7 cellular contexts compared by ENCODE assay signal in genomic region chr21:36099695-36100211, GRCh38. TPM values are rescaled to one million over a fixed set of nuclear protein-coding genes. Genes with fewer than 3 reads are reported as not detected.
DNase-seq lines count a peak whose midpoint lies in the region; ATAC-seq and TF ChIP-seq lines count a peak whose summit lies in the region.
"Not testable (repeated sequence)": the region's sequence is repeated elsewhere in the genome, so short reads cannot be mapped to it uniquely, and the experiment has no call there.
"Had no signal": no experiment of that assay in that cellular context is flagged by ENCODE, and none has a peak within 500 bp of the region (broad histone marks: within the 10 kb centered on the region; RNA-seq: fewer than 3 reads in every experiment).

No MANE protein-coding gene starts in this region.

- POLR2A ChIA-PET in WTC11 (lab: Charles Lee): not testable (repeated sequence)

- H3K4me1 ChIP-seq in GM23338 (ENCODE audit: insufficient read depth) (peaks cover 59% of the 10 kb centered on the region), HUES6 (ENCODE audit: control insufficient read depth, insufficient read depth, low read length) (peaks cover 35% of the 10 kb centered on the region)
- H3K4me1 ChIP-seq in mesendoderm (ENCODE audit: control insufficient read depth, low read depth, low read length): not testable (repeated sequence)

- not testable (repeated sequence) for H2BK120ac ChIP-seq in mesendoderm (ENCODE audit: low read depth, low read length)

- not testable (repeated sequence) for H3K36me3 ChIP-seq in GM23338 (ENCODE audit: insufficient read depth); HUES6 (ENCODE audit: control insufficient read depth, insufficient read depth, low read length); mesendoderm (ENCODE audit: control insufficient read depth, insufficient read depth, low read length)

- DNase-seq in GM23338 (ENCODE audit: low spot score) (peak; percentile 87), NCI-H82 (lab: John Stamatoyannopoulos, UW) (peak; percentile 54), iPS DF 19.7 (ENCODE audit: low read depth, low spot score) (peak; percentile 77), mesendoderm (peak; percentile 69)
- DNase-seq in WTC11 (ENCODE audit: low spot score): not testable (repeated sequence)

- not testable (repeated sequence) for H3K56ac ChIP-seq in mesendoderm (ENCODE audit: low read length)

- peaks cover 72% of the 10 kb centered on the region for H3K4me1 Mint-ChIP-seq in GM23338
- peaks cover 86% of the 10 kb centered on the region for H3K4me1 Mint-ChIP-seq in WTC11

- not testable (repeated sequence) for H2BK15ac ChIP-seq in mesendoderm (replicated peaks; ENCODE audit: low read depth)

- H3K9me3 ChIP-seq in HUES6 (ENCODE audit: control insufficient read depth, insufficient read depth, low read depth, low read length): peaks cover 31% of the 10 kb centered on the region; the same call in 1 of the 2 replicates

- H4K5ac ChIP-seq in mesendoderm (ENCODE audit: low read length): not testable (repeated sequence)

- not testable (repeated sequence) for ATAC-seq in GM23338, WTC11

- not testable (repeated sequence) for H3K9me2 ChIP-seq in GM23338 (ENCODE audit: insufficient read depth)

- not testable (repeated sequence) for TF ChIP-seq CTCF in GM23338 (conservative IDR thresholded peaks at IDR 0.05; ENCODE audit: low read depth in 2 of 2); WTC11 (IDR thresholded peaks at IDR 0.05)

- H3K9ac ChIP-seq in HUES6 (ENCODE audit: low read length); mesendoderm (ENCODE audit: low read length): not testable (repeated sequence)

- not testable (repeated sequence) for H2BK5ac ChIP-seq in mesendoderm (ENCODE audit: low read length)

- not testable (repeated sequence) for H2AK5ac ChIP-seq in mesendoderm (ENCODE audit: low read length)

- no CpG with 5 or more reads among the region's 13 CpGs for WGBS in mesendoderm (ENCODE audit: extremely low coverage, insufficient coverage, low lambda C conversion rate)

- H3K27me3 Mint-ChIP-seq in GM23338 (ENCODE audit: insufficient read depth, low read depth, poor library complexity); WTC11 (ENCODE audit: low read depth): not testable (repeated sequence)

- CTCF ChIA-PET in WTC11 (lab: Charles Lee): interaction anchor here (1.1 to 1.4 kb wide), 2 partner anchors 14 to 38 kb away, joined by 3 to 8 read pairs; no protein-coding TSS in a partner anchor

- H3K36me3 Mint-ChIP-seq in GM23338 (ENCODE audit: low read depth) (peaks cover 49% of the 10 kb centered on the region), WTC11 (peaks cover 31% of the 10 kb centered on the region)

- H2AFZ ChIP-seq in GM23338: not testable (repeated sequence)

- not testable (repeated sequence) for H3K4me3 ChIP-seq in GM23338; HUES6 (ENCODE audit: low read depth, low read length); mesendoderm (ENCODE audit: low read length)

- H3K27ac Mint-ChIP-seq in GM23338 (peak overlapping the region; percentile 97), WTC11 (peak overlapping the region; percentile 95)

- not testable (repeated sequence) for H4K20me1 ChIP-seq in GM23338 (replicated peaks; ENCODE audit: insufficient read depth)

- H3K27me3 ChIP-seq in GM23338 (ENCODE audit: insufficient read depth); HUES6 (ENCODE audit: control insufficient read depth, insufficient read depth, low read length); mesendoderm (ENCODE audit: insufficient read depth, low read length, poor library complexity): not testable (repeated sequence)

- H3K4me2 ChIP-seq in GM23338: peak overlapping the region; percentile 42
- H3K4me2 ChIP-seq in mesendoderm (ENCODE audit: low read length): not testable (repeated sequence)

- peak overlapping the region; percentile 55 for H3K4ac ChIP-seq in mesendoderm (ENCODE audit: low read depth, low read length)

- H3K9me3 Mint-ChIP-seq in GM23338 (peaks cover 44% of the 10 kb centered on the region), WTC11 (peaks cover 31% of the 10 kb centered on the region)

- not testable (repeated sequence) for H3K23ac ChIP-seq in mesendoderm (ENCODE audit: low read length)

- H3K18ac ChIP-seq in mesendoderm (ENCODE audit: low read length): not testable (repeated sequence)

- H3K27ac ChIP-seq in GM23338 (ENCODE audit: low read depth): peak overlapping the region; percentile 98
- peak overlapping the region; percentile 93 for H3K27ac ChIP-seq in HUES6 (ENCODE audit: low read depth, low read length)
- H3K27ac ChIP-seq in mesendoderm (ENCODE audit: low read depth, low read length): peak overlapping the region; percentile 44

- H4K8ac ChIP-seq in mesendoderm (ENCODE audit: low read depth, low read length): not testable (repeated sequence)

- H3F3A ChIP-seq in GM23338 (replicated peaks; ENCODE audit: low read depth): not testable (repeated sequence)

- not testable (repeated sequence) for H3K79me2 ChIP-seq in GM23338 (replicated peaks; ENCODE audit: insufficient read depth); mesendoderm (ENCODE audit: control insufficient read depth, insufficient read depth, low read length)

- H3K79me1 ChIP-seq in mesendoderm (ENCODE audit: low read length): not testable (repeated sequence)

- peak overlapping the region; percentile 42 for H3K4me3 Mint-ChIP-seq in GM23338
- peak overlapping the region; percentile 54 for H3K4me3 Mint-ChIP-seq in WTC11

TF ChIP-seq in GM23338, 12 proteins besides CTCF, POLR2A, EP300 and RAD21:
- peak; percentile 42 for TF ChIP-seq NANOG (IDR thresholded peaks at IDR 0.05; ENCODE audit: borderline replicate concordance)

RNA-seq across cellular contexts. Expression of gene CBR1, which starts 29.9 kb away (rescaled TPM):
- 487 and 499 TPM in 2 replicates for total RNA-seq in GM23338 (2014; rRNA removed; shearing (Covaris generic))
- polyA plus RNA-seq in GM23338 (2016; fragmentation: Nextera tagmentation; extraction: Ambion mirVana): 273 and 285 TPM in 2 replicates
- 167 to 172 TPM (median 170 TPM) in 3 replicates for total RNA-seq in WTC11 (2021)
- polyA plus RNA-seq in mesendoderm (2013, experiment 1 of 2): 22.3 TPM
- polyA plus RNA-seq in mesendoderm (2013, experiment 2 of 2): 22.2 TPM

RNA-seq across cellular contexts. Expression of gene CBR3, which starts 35.1 kb away (rescaled TPM):
- 4.0 and 4.6 TPM in 2 replicates for total RNA-seq in GM23338 (2014; rRNA removed; shearing (Covaris generic))
- polyA plus RNA-seq in GM23338 (2016; fragmentation: Nextera tagmentation; extraction: Ambion mirVana): 8.2 and 8.7 TPM in 2 replicates
- total RNA-seq in WTC11 (2021): 4.2 to 12.9 TPM (median 5.2 TPM) in 3 replicates
- polyA plus RNA-seq in mesendoderm (2013, experiment 1 of 2): 5.7 TPM
- 6.2 TPM for polyA plus RNA-seq in mesendoderm (2013, experiment 2 of 2)
- total RNA-seq: Caco-2 had no signal

RNA-seq across cellular contexts. Expression of gene SETD4, which starts 39.4 kb away (rescaled TPM):
- total RNA-seq in GM23338 (2014; rRNA removed; shearing (Covaris generic)): 33.8 and 45.1 TPM in 2 replicates
- 32.5 and 33.1 TPM in 2 replicates for polyA plus RNA-seq in GM23338 (2016; fragmentation: Nextera tagmentation; extraction: Ambion mirVana)
- 44.1 to 64.8 TPM (median 45.7 TPM) in 3 replicates for total RNA-seq in WTC11 (2021)
- polyA plus RNA-seq in mesendoderm (2013, experiment 1 of 2): 20.6 TPM
- 22.2 TPM for polyA plus RNA-seq in mesendoderm (2013, experiment 2 of 2)

RNA-seq across cellular contexts. Expression of gene DOP1B, which starts 56.9 kb away (rescaled TPM):
- total RNA-seq in GM23338 (2014; rRNA removed; shearing (Covaris generic)): 9.9 and 18.0 TPM in 2 replicates
- polyA plus RNA-seq in GM23338 (2016; fragmentation: Nextera tagmentation; extraction: Ambion mirVana): 2.8 and 4.9 TPM in 2 replicates
- total RNA-seq in WTC11 (2021): 8.3 to 11.4 TPM (median 9.1 TPM) in 3 replicates
- polyA plus RNA-seq in mesendoderm (2013, experiment 1 of 2): 1.9 TPM
- 2.1 TPM for polyA plus RNA-seq in mesendoderm (2013, experiment 2 of 2)

Comparison
In these comparisons a context has a peak if more than half of its experiments do, and no peak if none do; other contexts are left out.
1. H3K27ac ChIP-seq: peak in every context shown above with its lines; median percentile 98 in GM23338; 93 in HUES6; 44 in mesendoderm.